15 cellular contexts compared by ENCODE assay signal in genomic region chr18:28003451-28003850, GRCh38.
DNase-seq lines count a peak whose midpoint lies in the region; ATAC-seq, FAIRE-seq and TF ChIP-seq lines count a peak whose summit lies in the region.
"Had no signal": no experiment of that assay in that cellular context is flagged by ENCODE, and none has a peak within 500 bp of the region (broad histone marks: within the 10 kb centered on the region; RNA-seq: fewer than 3 reads in every experiment).

No MANE protein-coding gene starts in this region.

- peaks cover 5% of the 10 kb centered on the region for H3K4me1 ChIP-seq in adipocyte (ENCODE audit: control insufficient read depth, insufficient read depth, low read length)
- H3K4me1 ChIP-seq: right lobe of liver had no signal

- H3K36me3 ChIP-seq in adipocyte (ENCODE audit: control insufficient read depth, insufficient read depth, low read length, severe bottlenecking) = peaks cover 4% of the 10 kb centered on the region

- H3K36me3 Mint-ChIP-seq in stimulated activated memory B cell treated with anti-CD40 and anti-IgM and Interleukin-4, amounts not matched to agents 10 μg/mL and 1 μg/mL and 100 μg/mL, for 72 hours = no peaks in the 10 kb centered on the region
- H3K36me3 Mint-ChIP-seq: immature natural killer cell had no signal

- no peak for TF ChIP-seq CTCF in fibroblast of the aortic adventitia (IDR thresholded peaks at IDR 0.05; ENCODE audit: insufficient read depth, low read length)

- H3K4me3 ChIP-seq in adipocyte (ENCODE audit: low read length) (no peak overlapping the region), fibroblast of the aortic adventitia (ENCODE audit: low read depth, low read length) (no peak overlapping the region)
- H3K4me3 ChIP-seq: right lobe of liver had no signal

- no peaks in the 10 kb centered on the region for H3K27me3 Mint-ChIP-seq in stimulated activated memory B cell treated with anti-CD40 and anti-IgM and Interleukin-4, amounts not matched to agents 10 μg/mL and 1 μg/mL and 100 μg/mL, for 72 hours

- H3K9me3 Mint-ChIP-seq in stimulated activated memory B cell treated with anti-CD40 and anti-IgM and Interleukin-4, amounts not matched to agents 10 μg/mL and 1 μg/mL and 100 μg/mL, for 72 hours = peaks cover 8% of the 10 kb centered on the region

- no peak overlapping the region for H3K9ac ChIP-seq in adipocyte (ENCODE audit: low read length)

- DNase-seq in GM04503 (ENCODE audit: low read depth) (peak; percentile 21), adipocyte (ENCODE audit: low read depth) (peak; percentile 67), fibroblast of the aortic adventitia (ENCODE audit: low read depth) (peak; percentile 55), pulmonary artery endothelial cell (ENCODE audit: low read depth, low spot score) (peak; percentile 35), urothelium cell line (ENCODE audit: low spot score) (no peak), GM19238 (ENCODE audit: insufficient read length, low spot score) (no peak)
- no peak for DNase-seq in activated naive CD4-positive, alpha-beta T cell (lab: John Stamatoyannopoulos, UW)
- DNase-seq: activated CD4-positive, alpha-beta T cell treated with anti-CD3 and anti-CD28 coated beads, Interleukin-2, amount 50 U/mL, for 48 hours; activated gamma-delta T cell; central memory CD4-positive, alpha-beta T cell; COR-L47; immature natural killer cell; right lobe of liver had no signal

- no peaks in the 10 kb centered on the region for H3K9me3 ChIP-seq in adipocyte (ENCODE audit: control insufficient read depth, low read length)
- H3K9me3 ChIP-seq: right lobe of liver had no signal

- no peak for FAIRE-seq in urothelium cell line (lab: Jason Lieb, UNC)
- FAIRE-seq: RCC 7860 had no signal

- H3K27ac Mint-ChIP-seq in stimulated activated memory B cell treated with anti-CD40 and anti-IgM and Interleukin-4, amounts not matched to agents 10 μg/mL and 1 μg/mL and 100 μg/mL, for 72 hours = no peak overlapping the region
- H3K27ac Mint-ChIP-seq: immature natural killer cell had no signal

- no peaks in the 10 kb centered on the region for H3K4me1 Mint-ChIP-seq in stimulated activated memory B cell treated with anti-CD40 and anti-IgM and Interleukin-4, amounts not matched to agents 10 μg/mL and 1 μg/mL and 100 μg/mL, for 72 hours
- H3K4me1 Mint-ChIP-seq: immature natural killer cell had no signal

- no peak for ATAC-seq in stimulated activated memory B cell treated with anti-CD40 and anti-IgM and Interleukin-4, amounts not matched to agents 10 μg/mL and 1 μg/mL and 100 μg/mL, for 72 hours
- ATAC-seq: right lobe of liver had no signal

- H3K27me3 ChIP-seq in adipocyte (replicated peaks; ENCODE audit: control insufficient read depth, insufficient read depth, low read length) = no peaks in the 10 kb centered on the region
- H3K27me3 ChIP-seq: right lobe of liver had no signal

- no peak overlapping the region for H3K4me3 Mint-ChIP-seq in stimulated activated memory B cell treated with anti-CD40 and anti-IgM and Interleukin-4, amounts not matched to agents 10 μg/mL and 1 μg/mL and 100 μg/mL, for 72 hours
- H3K4me3 Mint-ChIP-seq: immature natural killer cell had no signal

Comparison
In these comparisons a context has a peak if more than half of its experiments do, and no peak if none do; other contexts are left out.
1. DNase-seq: peak in GM04503 (single experiment), adipocyte (single experiment), fibroblast of the aortic adventitia (single experiment) and pulmonary artery endothelial cell (single experiment); none in urothelium cell line (single experiment), GM19238 (single experiment) and activated naive CD4-positive, alpha-beta T cell (0 of 4).